ENCODE assay signal across 8 cellular contexts in genomic region chr1:36365310-36365895, GRCh38. TPM values are rescaled to one million over a fixed set of nuclear protein-coding genes. Genes with fewer than 3 reads are reported as not detected.
DNase-seq lines count a peak whose midpoint lies in the region; ATAC-seq and TF ChIP-seq lines count a peak whose summit lies in the region.

No MANE protein-coding gene starts in this region.

- H3K27ac ChIP-seq in thyroid gland, result peak overlapping the region in 2 of 3 donors; percentile 44 to 83

- DNase-seq in activated T-cell treated with anti-CD3 and anti-CD28 coated beads, Interleukin-2, amount 50 U/mL, for 24 hours, result no peak
- DNase-seq in activated T-cell treated with anti-CD3 and anti-CD28 coated beads for 4 hours (no peak), immature natural killer cell (no peak), thyroid gland (peak; percentile 58 to 61), NCI-H1092 (lab: John Stamatoyannopoulos, UW) (no peak)
- no peak for DNase-seq in activated CD8-positive, alpha-beta memory T cell treated with anti-CD3 and anti-CD28 coated beads, Interleukin-2, amount 50 U/mL, for 4 hours

- no peak overlapping the region for H3K4me3 ChIP-seq in thyroid gland (replicated peaks in 1 of 3)

- H3K27me3 Mint-ChIP-seq in activated T-cell treated with anti-CD3 and anti-CD28 coated beads, Interleukin-2, amount 50 U/mL, for 24 hours, result no peaks in the 10 kb centered on the region
- no peaks in the 10 kb centered on the region for H3K27me3 Mint-ChIP-seq in activated naive CD8-positive, alpha-beta T cell
- H3K27me3 Mint-ChIP-seq in immature natural killer cell (ENCODE audit: low read depth in 3 of 3), result peaks cover 0 to 2% (median 2%) of the 10 kb centered on the region in 3 donors

- no peak overlapping the region for H3K4me3 Mint-ChIP-seq in activated T-cell treated with anti-CD3 and anti-CD28 coated beads, Interleukin-2, amount 50 U/mL, for 24 hours
- H3K4me3 Mint-ChIP-seq in activated naive CD8-positive, alpha-beta T cell, result no peak overlapping the region
- H3K4me3 Mint-ChIP-seq in immature natural killer cell, result no peak overlapping the region

- peaks cover 59 to 71% of the 10 kb centered on the region in 2 donors for H3K4me1 ChIP-seq in thyroid gland

- no peaks in the 10 kb centered on the region for H3K9me3 Mint-ChIP-seq in activated T-cell treated with anti-CD3 and anti-CD28 coated beads, Interleukin-2, amount 50 U/mL, for 24 hours
- no peaks in the 10 kb centered on the region for H3K9me3 Mint-ChIP-seq in activated naive CD8-positive, alpha-beta T cell (ENCODE audit: low read depth)
- H3K9me3 Mint-ChIP-seq in immature natural killer cell, result no peaks in the 10 kb centered on the region

- no peak for TF ChIP-seq CTCF in thyroid gland (IDR thresholded peaks at IDR 0.05)

- intact Hi-C loops in thyroid gland (cut with DNase I), result no loop called here

- peak overlapping the region; percentile 93 for H3K27ac Mint-ChIP-seq in activated T-cell treated with anti-CD3 and anti-CD28 coated beads, Interleukin-2, amount 50 U/mL, for 24 hours
- H3K27ac Mint-ChIP-seq in activated naive CD8-positive, alpha-beta T cell, result peak overlapping the region; percentile 88
- peak overlapping the region; percentile 29 to 85 (median 78) for H3K27ac Mint-ChIP-seq in immature natural killer cell

- H3K36me3 ChIP-seq in thyroid gland, result peaks cover 0 to 8% of the 10 kb centered on the region in 2 donors

- peaks cover 64% of the 10 kb centered on the region for H3K36me3 Mint-ChIP-seq in activated T-cell treated with anti-CD3 and anti-CD28 coated beads, Interleukin-2, amount 50 U/mL, for 24 hours (ENCODE audit: low read depth)
- H3K36me3 Mint-ChIP-seq in activated naive CD8-positive, alpha-beta T cell, result no peaks in the 10 kb centered on the region
- H3K36me3 Mint-ChIP-seq in immature natural killer cell, result peaks cover 0 to 13% (median 0%) of the 10 kb centered on the region in 3 donors

- no peaks in the 10 kb centered on the region for H3K27me3 ChIP-seq in thyroid gland

- TF ChIP-seq POLR2A in thyroid gland (IDR thresholded peaks at IDR 0.05), result no peak

- no peaks in the 10 kb centered on the region for H3K9me3 ChIP-seq in thyroid gland

- peaks cover 56% of the 10 kb centered on the region for H3K4me1 Mint-ChIP-seq in activated T-cell treated with anti-CD3 and anti-CD28 coated beads, Interleukin-2, amount 50 U/mL, for 24 hours (ENCODE audit: low read depth)
- peaks cover 50% of the 10 kb centered on the region for H3K4me1 Mint-ChIP-seq in activated naive CD8-positive, alpha-beta T cell (ENCODE audit: low read depth)
- peaks cover 43 to 51% of the 10 kb centered on the region in 2 donors for H3K4me1 Mint-ChIP-seq in immature natural killer cell

- no peak for ATAC-seq in GM21381 (IDR thresholded peaks at IDR 0.05; ENCODE audit: unreplicated experiment)

- WGBS in thyroid gland, 2 donors, result 74 to 82% methylated on average over 1 of the region's 1 CpG

RNA-seq across cellular contexts. Expression of gene STK40, which starts 20.3 kb away (rescaled TPM):
- 100 to 1,000 TPM in 1 of 3 donors, 10 to 100 TPM in 2; 43.3 to 101 (median 61.5) TPM for polyA plus RNA-seq in immature natural killer cell
- 10 to 100 TPM; 37.0 to 61.1 (median 50.9) TPM for total RNA-seq in thyroid gland

RNA-seq across cellular contexts. Expression of gene LSM10, which starts 32.3 kb away (rescaled TPM):
- polyA plus RNA-seq in immature natural killer cell, result 100 to 1,000 TPM; 156 to 181 (median 164) TPM
- total RNA-seq in thyroid gland, result 10 to 100 TPM; 19.1 to 52.7 (median 49.0) TPM

RNA-seq across cellular contexts. Expression of gene EVA1B, which starts 42.0 kb away (rescaled TPM):
- polyA plus RNA-seq in immature natural killer cell, result 10 to 100 TPM in 2 of 3 donors, 1 to 10 TPM in 1; 8.8 to 29.2 (median 11.1) TPM
- 10 to 100 TPM; 30.7 to 71.5 (median 52.5) TPM for total RNA-seq in thyroid gland

RNA-seq across cellular contexts. Expression of gene SH3D21, which starts 59.2 kb away (rescaled TPM):
- under 1 TPM in 2 of 3 donors, not detected in 1; 0.26 to 0.96 TPM for polyA plus RNA-seq in immature natural killer cell
- 10 to 100 TPM; 10.7 to 25.1 (median 16.9) TPM for total RNA-seq in thyroid gland

Comparison
In these comparisons a context has a peak if more than half of its experiments do, and no peak if none do; other contexts are left out.
1. DNase-seq: peak in thyroid gland (2 of 2); none in activated T-cell treated with anti-CD3 and anti-CD28 coated beads, Interleukin-2, amount 50 U/mL, for 24 hours (single experiment), activated T-cell treated with anti-CD3 and anti-CD28 coated beads for 4 hours (single experiment), immature natural killer cell (0 of 3), NCI-H1092 (single experiment) and activated CD8-positive, alpha-beta memory T cell treated with anti-CD3 and anti-CD28 coated beads, Interleukin-2, amount 50 U/mL, for 4 hours (single experiment).
2. Peak in every context shown above with its lines, with median percentiles within 50 percentile points of each other: H3K27ac Mint-ChIP-seq.